ENCODE assay signal across 13 cellular contexts in the genomic region with DNA sequence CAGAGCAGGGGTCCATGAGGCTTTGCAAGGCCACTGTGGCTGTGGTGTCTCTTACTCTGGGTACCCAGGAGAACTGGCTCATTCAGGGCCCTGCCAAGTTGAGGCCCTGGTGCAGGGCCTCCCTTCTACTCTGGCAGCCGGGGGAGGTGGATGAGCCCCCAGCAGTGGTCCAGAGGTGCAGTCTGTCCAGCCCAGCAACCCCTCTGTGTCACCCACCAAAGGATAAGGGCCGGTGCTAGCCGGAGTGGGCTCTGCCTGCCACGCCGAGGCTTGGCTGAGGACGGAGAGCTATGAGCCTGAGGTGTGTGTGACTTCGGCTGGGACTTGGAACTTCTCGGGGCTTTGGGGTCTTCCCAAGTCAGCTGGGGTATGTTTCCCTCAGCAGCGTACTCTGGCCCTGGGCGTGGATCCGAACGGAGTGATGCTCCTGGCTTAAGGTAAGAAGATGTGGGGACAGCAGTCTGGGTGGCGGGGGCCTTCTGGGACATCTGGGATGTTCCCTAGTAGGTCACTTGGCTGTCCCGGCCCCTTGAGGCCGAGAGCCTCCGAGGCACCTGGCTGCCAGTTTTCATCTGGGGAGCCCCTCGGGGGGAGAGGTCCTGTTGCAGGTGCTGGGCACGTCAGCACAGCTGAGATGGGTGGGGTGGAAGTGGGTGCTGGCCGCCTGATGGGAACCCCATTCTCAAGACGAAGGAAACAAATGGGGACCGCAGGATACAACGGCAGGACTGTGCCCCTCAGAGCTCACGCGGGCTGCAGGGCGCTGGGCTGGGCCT. TPM values are rescaled to one million over a fixed set of nuclear protein-coding genes. Genes with fewer than 3 reads are reported as not detected.
DNase-seq lines count a peak whose midpoint lies in the region; ATAC-seq and TF ChIP-seq lines count a peak whose summit lies in the region.
"Had no signal": no experiment of that assay in that cellular context is flagged by ENCODE, and none has a peak within 500 bp of the region (broad histone marks: within the 10 kb centered on the region; RNA-seq: fewer than 3 reads in every experiment).

No MANE protein-coding gene starts in this region.

- no peak for ATAC-seq in activated CD8-positive, alpha-beta T cell treated with anti-CD3 and anti-CD28 coated beads for 36 hours
- ATAC-seq in left lobe of liver (no peak), GM18868 (IDR thresholded peaks at IDR 0.05; ENCODE audit: unreplicated experiment) (no peak), WTC11 (no peak)

- TF ChIP-seq CTCF in activated CD8-positive, alpha-beta T cell treated with anti-CD3 and anti-CD28 coated beads for 36 hours (IDR thresholded peaks at IDR 0.05): no peak
- TF ChIP-seq CTCF in type B pancreatic cell (conservative IDR thresholded peaks at IDR 0.05): no peak
- no peak for TF ChIP-seq CTCF in WTC11 (IDR thresholded peaks at IDR 0.05)

- H3K27me3 Mint-ChIP-seq in activated CD8-positive, alpha-beta T cell treated with anti-CD3 and anti-CD28 coated beads for 36 hours: no peaks in the 10 kb centered on the region
- H3K27me3 Mint-ChIP-seq in type B pancreatic cell: peaks cover 13% of the 10 kb centered on the region
- H3K27me3 Mint-ChIP-seq in WTC11 (ENCODE audit: low read depth): no peaks in the 10 kb centered on the region

- peaks cover 67% of the 10 kb centered on the region for H3K36me3 Mint-ChIP-seq in activated CD8-positive, alpha-beta T cell treated with anti-CD3 and anti-CD28 coated beads for 36 hours (ENCODE audit: low read depth)
- no peaks in the 10 kb centered on the region for H3K36me3 Mint-ChIP-seq in type B pancreatic cell
- H3K36me3 Mint-ChIP-seq in WTC11: no peaks in the 10 kb centered on the region

- POLR2A ChIA-PET in activated CD8-positive, alpha-beta T cell treated with anti-CD3 and anti-CD28 coated beads for 36 hours (lab: Charles Lee): interaction anchor here (0.9 to 1.8 kb wide), 4 partner anchors 9 to 224 kb away, joined by 3 to 7 read pairs (median 3); no protein-coding TSS in a partner anchor
- POLR2A ChIA-PET in WTC11 (lab: Charles Lee): no interaction called here

- no peak overlapping the region for H3K4me3 Mint-ChIP-seq in activated CD8-positive, alpha-beta T cell treated with anti-CD3 and anti-CD28 coated beads for 36 hours
- H3K4me3 Mint-ChIP-seq in type B pancreatic cell: no peak overlapping the region
- H3K4me3 Mint-ChIP-seq in WTC11: no peak overlapping the region

- peak overlapping the region; percentile 48 for H3K27ac Mint-ChIP-seq in activated CD8-positive, alpha-beta T cell treated with anti-CD3 and anti-CD28 coated beads for 36 hours
- no peak overlapping the region for H3K27ac Mint-ChIP-seq in type B pancreatic cell
- H3K27ac Mint-ChIP-seq in WTC11: no peak overlapping the region

- CTCF ChIA-PET in activated CD8-positive, alpha-beta T cell treated with anti-CD3 and anti-CD28 coated beads for 36 hours (lab: Charles Lee): no interaction called here
- CTCF ChIA-PET in WTC11 (lab: Charles Lee): no interaction called here

- DNase-seq in stimulated activated CD4-positive, alpha-beta T cell treated with anti-CD3 and anti-CD28 coated beads, Interleukin-1b, Interleukin-23, amount 100 ng/mL, for 48 hours: peak; percentile 2
- no peak for DNase-seq in stimulated activated CD4-positive, alpha-beta T cell treated with anti-CD3 and anti-CD28 coated beads, Interleukin-4, amount 100 ng/mL, for 1 hour
- no peak for DNase-seq in activated CD8-positive, alpha-beta T cell treated with anti-CD3 and anti-CD28 coated beads for 36 hours
- DNase-seq in left lobe of liver (ENCODE audit: low spot score): peak; percentile 36
- peak; percentile 68 for DNase-seq in type B pancreatic cell (ENCODE audit: extremely low spot score, unreplicated experiment)
- DNase-seq in HPDE6-E6E7 (ENCODE audit: extremely low spot score): no peak
- no peak for DNase-seq in WTC11 (ENCODE audit: low spot score)
- DNase-seq: AML-193, NCI-H2227 treated with DMSO at 0.1 percent for 48 hours, SIG-M5, T1000 had no signal

- intact Hi-C loops in activated CD8-positive, alpha-beta T cell treated with anti-CD3 and anti-CD28 coated beads for 36 hours (cut with micrococcal nuclease): no loop called here

- H3K9me3 Mint-ChIP-seq in activated CD8-positive, alpha-beta T cell treated with anti-CD3 and anti-CD28 coated beads for 36 hours: no peaks in the 10 kb centered on the region
- H3K9me3 Mint-ChIP-seq in type B pancreatic cell (no peaks in the 10 kb centered on the region), WTC11 (no peaks in the 10 kb centered on the region)

- peaks cover 48% of the 10 kb centered on the region for H3K4me1 Mint-ChIP-seq in activated CD8-positive, alpha-beta T cell treated with anti-CD3 and anti-CD28 coated beads for 36 hours (ENCODE audit: low read depth)
- H3K4me1 Mint-ChIP-seq in type B pancreatic cell (ENCODE audit: unreplicated experiment) (peaks cover under 1% of the 10 kb centered on the region), WTC11 (peaks cover 9% of the 10 kb centered on the region)

TF ChIP-seq in WTC11, 78 proteins besides CTCF, POLR2A, EP300 and RAD21 (continues in another document):
- no peak for TF ChIP-seq RORB (CRISPR knock-in tag; IDR thresholded peaks at IDR 0.05)
- TF ChIP-seq MYBL2 (CRISPR knock-in tag; IDR thresholded peaks at IDR 0.05): no peak
- TF ChIP-seq, protein P1, sequence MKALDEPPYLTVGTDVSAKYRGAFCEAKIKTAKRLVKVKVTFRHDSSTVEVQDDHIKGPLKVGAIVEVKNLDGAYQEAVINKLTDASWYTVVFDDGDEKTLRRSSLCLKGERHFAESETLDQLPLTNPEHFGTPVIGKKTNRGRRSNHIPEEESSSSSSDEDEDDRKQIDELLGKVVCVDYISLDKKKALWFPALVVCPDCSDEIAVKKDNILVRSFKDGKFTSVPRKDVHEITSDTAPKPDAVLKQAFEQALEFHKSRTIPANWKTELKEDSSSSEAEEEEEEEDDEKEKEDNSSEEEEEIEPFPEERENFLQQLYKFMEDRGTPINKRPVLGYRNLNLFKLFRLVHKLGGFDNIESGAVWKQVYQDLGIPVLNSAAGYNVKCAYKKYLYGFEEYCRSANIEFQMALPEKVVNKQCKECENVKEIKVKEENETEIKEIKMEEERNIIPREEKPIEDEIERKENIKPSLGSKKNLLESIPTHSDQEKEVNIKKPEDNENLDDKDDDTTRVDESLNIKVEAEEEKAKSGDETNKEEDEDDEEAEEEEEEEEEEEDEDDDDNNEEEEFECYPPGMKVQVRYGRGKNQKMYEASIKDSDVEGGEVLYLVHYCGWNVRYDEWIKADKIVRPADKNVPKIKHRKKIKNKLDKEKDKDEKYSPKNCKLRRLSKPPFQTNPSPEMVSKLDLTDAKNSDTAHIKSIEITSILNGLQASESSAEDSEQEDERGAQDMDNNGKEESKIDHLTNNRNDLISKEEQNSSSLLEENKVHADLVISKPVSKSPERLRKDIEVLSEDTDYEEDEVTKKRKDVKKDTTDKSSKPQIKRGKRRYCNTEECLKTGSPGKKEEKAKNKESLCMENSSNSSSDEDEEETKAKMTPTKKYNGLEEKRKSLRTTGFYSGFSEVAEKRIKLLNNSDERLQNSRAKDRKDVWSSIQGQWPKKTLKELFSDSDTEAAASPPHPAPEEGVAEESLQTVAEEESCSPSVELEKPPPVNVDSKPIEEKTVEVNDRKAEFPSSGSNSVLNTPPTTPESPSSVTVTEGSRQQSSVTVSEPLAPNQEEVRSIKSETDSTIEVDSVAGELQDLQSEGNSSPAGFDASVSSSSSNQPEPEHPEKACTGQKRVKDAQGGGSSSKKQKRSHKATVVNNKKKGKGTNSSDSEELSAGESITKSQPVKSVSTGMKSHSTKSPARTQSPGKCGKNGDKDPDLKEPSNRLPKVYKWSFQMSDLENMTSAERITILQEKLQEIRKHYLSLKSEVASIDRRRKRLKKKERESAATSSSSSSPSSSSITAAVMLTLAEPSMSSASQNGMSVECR (CRISPR knock-in tag; IDR thresholded peaks at IDR 0.05; ENCODE audit: borderline replicate concordance): no peak
- TF ChIP-seq ATF1 (CRISPR knock-in tag; IDR thresholded peaks at IDR 0.05): no peak
- TF ChIP-seq JUN (CRISPR knock-in tag; IDR thresholded peaks at IDR 0.05): no peak
- no peak for TF ChIP-seq IRF2 (CRISPR knock-in tag; IDR thresholded peaks at IDR 0.05; ENCODE audit: borderline replicate concordance, low read depth)
- TF ChIP-seq, protein P2, sequence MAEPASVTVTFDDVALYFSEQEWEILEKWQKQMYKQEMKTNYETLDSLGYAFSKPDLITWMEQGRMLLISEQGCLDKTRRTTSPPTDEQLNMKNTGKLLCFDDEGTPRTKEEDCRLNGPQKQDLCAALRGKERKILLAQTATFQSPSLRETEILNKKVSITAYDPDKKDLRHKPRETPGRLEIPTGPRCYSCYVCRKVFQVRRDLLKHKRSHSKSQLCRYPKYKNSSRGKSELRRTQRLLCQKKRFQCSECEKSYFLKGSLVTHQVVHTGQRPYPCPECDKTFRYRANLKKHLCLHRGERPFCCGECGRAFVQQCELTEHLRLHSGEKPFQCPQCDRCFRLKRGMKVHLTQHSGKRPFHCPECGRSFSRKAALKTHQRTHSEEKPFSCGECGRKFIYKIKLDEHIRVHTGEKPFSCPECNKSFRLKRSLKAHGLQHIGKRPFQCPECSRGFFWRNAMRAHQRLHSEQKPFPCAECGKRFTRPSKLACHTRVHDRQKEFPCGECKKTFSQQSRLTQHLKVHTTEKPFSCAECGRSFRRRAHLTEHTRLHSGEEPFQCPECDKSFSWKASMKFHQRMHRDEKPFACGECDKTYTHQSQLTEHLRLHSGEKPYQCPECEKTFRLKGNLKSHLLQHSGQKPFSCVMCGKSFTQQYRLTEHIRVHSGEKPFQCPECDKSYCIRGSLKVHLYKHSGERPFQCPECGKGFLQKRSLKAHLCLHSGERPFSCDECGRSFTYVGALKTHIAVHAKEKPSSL (CRISPR knock-in tag; conservative IDR thresholded peaks at IDR 0.05): no peak
- no peak for TF ChIP-seq TCF7 (CRISPR knock-in tag; IDR thresholded peaks at IDR 0.05; ENCODE audit: low read depth)
- no peak for TF ChIP-seq ELF4 (CRISPR knock-in tag; IDR thresholded peaks at IDR 0.05; ENCODE audit: low read depth)
- no peak for TF ChIP-seq FOXP1 (CRISPR knock-in tag; IDR thresholded peaks at IDR 0.05; ENCODE audit: borderline replicate concordance)
- no peak for TF ChIP-seq SOX15 (CRISPR knock-in tag; IDR thresholded peaks at IDR 0.05)
- no peak for TF ChIP-seq MXD4 (CRISPR knock-in tag; IDR thresholded peaks at IDR 0.05; ENCODE audit: borderline replicate concordance)

RNA-seq across cellular contexts. Expression of a gene that starts 25.9 kb away (rescaled TPM):
- total RNA-seq in activated CD8-positive, alpha-beta T cell treated with anti-CD3 and anti-CD28 coated beads for 36 hours: 100 to 1,000 TPM; 180 to 183 TPM
- total RNA-seq in left lobe of liver (0.86 TPM), type B pancreatic cell (ENCODE audit: low replicate concordance) (0.41 TPM in 1 of 2 replicates, not detected in the other), WTC11 (2021) (1.5 to 1.8 TPM (median 1.8 TPM) in 3 replicates)
- total RNA-seq: dermis microvascular lymphatic vessel endothelial cell had no signal

Comparison
In these comparisons a context has a peak if more than half of its experiments do, and no peak if none do; other contexts are left out.
1. DNase-seq: peak in stimulated activated CD4-positive, alpha-beta T cell treated with anti-CD3 and anti-CD28 coated beads, Interleukin-1b, Interleukin-23, amount 100 ng/mL, for 48 hours (single experiment), left lobe of liver (single experiment) and type B pancreatic cell (single experiment); none in stimulated activated CD4-positive, alpha-beta T cell treated with anti-CD3 and anti-CD28 coated beads, Interleukin-4, amount 100 ng/mL, for 1 hour (single experiment), activated CD8-positive, alpha-beta T cell treated with anti-CD3 and anti-CD28 coated beads for 36 hours (single experiment), HPDE6-E6E7 (single experiment) and WTC11 (single experiment).
2. RNA of a gene that starts 25.9 kb away (total RNA-seq): 180 to 183 TPM in activated CD8-positive, alpha-beta T cell treated with anti-CD3 and anti-CD28 coated beads for 36 hours; 1.5 to 1.8 TPM in WTC11, 0.86 TPM in left lobe of liver (single experiment) and 0.41 TPM in type B pancreatic cell; every median in the first group is over 10 times any median in the second.